Comparison of ENCODE assay signal across 8 cellular contexts in the genomic region with DNA sequence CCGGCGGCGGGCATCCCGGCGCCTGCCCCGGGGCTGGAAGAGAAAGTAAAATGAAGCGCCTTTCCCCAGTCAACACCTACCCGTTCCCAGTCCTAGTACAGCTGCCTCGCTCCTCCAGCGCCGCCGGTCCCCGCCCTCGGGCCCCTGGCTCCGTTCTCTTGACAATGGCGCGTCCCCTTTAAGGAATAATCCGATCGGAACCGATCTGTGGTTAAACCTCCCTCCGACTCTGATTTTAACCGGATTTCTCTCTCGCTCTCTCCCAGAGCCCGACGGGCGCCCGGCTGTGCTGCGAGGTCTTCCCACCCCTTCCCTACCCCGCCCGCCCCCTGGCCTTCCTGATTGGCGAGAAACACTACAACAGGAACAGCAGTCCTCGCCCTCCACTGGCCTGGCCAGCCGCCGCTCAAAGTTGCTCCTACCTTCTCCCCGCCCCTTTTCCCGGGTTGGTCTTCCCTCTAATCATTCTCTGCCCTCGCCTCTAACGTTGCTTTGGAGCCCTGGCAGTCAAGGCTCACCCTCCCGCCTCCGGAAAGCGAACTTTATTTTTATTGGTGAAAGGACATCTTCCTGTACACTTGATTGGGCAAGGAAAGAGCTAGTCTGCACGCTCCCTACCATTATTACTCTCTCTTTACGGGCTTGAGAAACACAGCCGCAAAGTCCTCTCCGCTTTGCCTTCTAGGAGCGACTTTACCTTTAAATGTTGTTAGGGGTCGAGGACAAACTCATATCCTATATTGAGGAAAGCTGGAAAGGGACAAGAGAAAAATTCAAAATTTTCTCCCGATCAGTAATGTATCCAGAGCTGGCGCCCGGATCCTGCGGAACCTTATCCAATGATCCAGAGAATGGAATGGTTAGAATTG. TPM values are rescaled to one million over a fixed set of nuclear protein-coding genes. Genes with fewer than 3 reads are reported as not detected.
DNase-seq lines count a peak whose midpoint lies in the region; ATAC-seq and TF ChIP-seq lines count a peak whose summit lies in the region.

Gene FRYL, minus strand, starts transcription at position 282 of the 869 bp plus-strand sequence. CDS start 145,869 bp downstream, outside the sequence.

- H3K9me3 Mint-ChIP-seq in natural killer cell, result no peaks in the 10 kb centered on the region

- intact Hi-C loops in natural killer cell (cut with micrococcal nuclease), result loop anchor here (1.0 to 10.0 kb wide), 4 partner anchors 38 to 80 kb away; partner anchors contain the start of gene OCIAD1

- no peaks in the 10 kb centered on the region for H3K36me3 ChIP-seq in H7 (replicated peaks; ENCODE audit: control insufficient read depth, insufficient read depth, low read length)

- H3K36me3 Mint-ChIP-seq in natural killer cell, result no peaks in the 10 kb centered on the region

- peak; percentile 84 to 93 (median 87) for ATAC-seq in natural killer cell
- ATAC-seq in stimulated activated naive CD8-positive, alpha-beta T cell treated with anti-CD3 and anti-CD28 coated beads, Interleukin-15, Interleukin-2, amounts not matched to agents 100 U/mL and 50 U/mL, for 24 hours, result peak; percentile 97

- no peaks in the 10 kb centered on the region for H3K27me3 ChIP-seq in H7 (ENCODE audit: control insufficient read depth, insufficient read depth, low read length)

- H3K4me3 Mint-ChIP-seq in natural killer cell, result peak within 1 kb of the TSS; percentile 97

- H3K27me3 Mint-ChIP-seq in natural killer cell (ENCODE audit: low read depth in 2 of 2), result no peaks in the 10 kb centered on the region

- peak within 1 kb of the TSS; percentile 83 to 85 for H3K27ac Mint-ChIP-seq in natural killer cell

- no peak for TF ChIP-seq CTCF in natural killer cell (IDR thresholded peaks at IDR 0.05)

- H3K4me1 Mint-ChIP-seq in natural killer cell, result peaks cover 44 to 55% of the 10 kb centered on the region in 2 donors

- peak within 1 kb of the TSS; percentile 90 for H3K4me3 ChIP-seq in H7 (ENCODE audit: insufficient read depth, low read depth, low read length)

- peak; percentile 100 for DNase-seq in ELF-1 (ENCODE audit: low read depth, low spot score)
- DNase-seq in H7, result peak; percentile 92
- peak; percentile 100 for DNase-seq in M059J (ENCODE audit: low read depth)
- peak; percentile 94 to 95 for DNase-seq in SHP77 (lab: John Stamatoyannopoulos, UW)
- DNase-seq in activated effector memory CD4-positive, alpha-beta T cell treated with Interleukin-2 at 50 U/mL for 16 hours, result peak; percentile 97
- DNase-seq in fibroblast of peridontal ligament (ENCODE audit: extremely low read depth), result peak; percentile 100
- peak; percentile 88 for DNase-seq in natural killer cell
- peak; percentile 96 for DNase-seq in stimulated activated naive CD8-positive, alpha-beta T cell treated with anti-CD3 and anti-CD28 coated beads, Interleukin-15, Interleukin-2, amounts not matched to agents 100 U/mL and 50 U/mL, for 24 hours

RNA-seq across cellular contexts. Expression of gene FRYL, which starts in this region (rescaled TPM):
- 21.9 and 24.3 TPM in 2 replicates for total RNA-seq in H7 (2014; rRNA removed; shearing (Covaris generic))
- 46.7 and 70.4 TPM in 2 replicates for total RNA-seq in M059J (2014; rRNA removed; shearing (Covaris generic))
- total RNA-seq in natural killer cell, result 100 to 1,000 TPM; 143 to 181 (median 146) TPM

Comparison
In these comparisons a context has a peak if more than half of its experiments do, and no peak if none do; other contexts are left out.
1. Peak in every context shown above with its lines: DNase-seq, ATAC-seq and H3K4me3 ChIP-seq.